Comparison of ENCODE assay signal across 10 cellular contexts in genomic region chr2:38438536-38439225, GRCh38.
A peak's percentile ranks its signal among the peaks of the same experiment; 100 is the strongest.
DNase-seq lines count a peak whose midpoint lies in the region; ATAC-seq, FAIRE-seq and TF ChIP-seq lines count a peak whose summit lies in the region.
"Had no signal": no experiment of that assay in that cellular context is flagged by ENCODE, and none has a peak within 500 bp of the region (broad histone marks: within the 10 kb centered on the region; RNA-seq: fewer than 3 reads in every experiment).

No MANE protein-coding gene starts in this region.

- peak; percentile 63 for ATAC-seq in GM19372 (IDR thresholded peaks at IDR 0.05; ENCODE audit: low read depth, unreplicated experiment)
- ATAC-seq in HG03103 (IDR thresholded peaks at IDR 0.05; ENCODE audit: low read depth, unreplicated experiment): peak; percentile 65
- ATAC-seq in foreskin keratinocyte: peak; percentile 53
- no peak for ATAC-seq in activated CD8-positive, alpha-beta memory T cell treated with anti-CD3 and anti-CD28 coated beads, Interleukin-2, amount 10 ng/mL, durations not matched to agents 7 days and 5 days

- H3K27ac ChIP-seq in foreskin keratinocyte (peak overlapping the region; percentile 53), osteoblast (ENCODE audit: low read depth, low read length) (no peak overlapping the region), brain microvascular endothelial cell (no peak overlapping the region)

- no peak overlapping the region for H2AFZ ChIP-seq in osteoblast (ENCODE audit: low read length)

- peaks cover 25% of the 10 kb centered on the region for H3K27me3 Mint-ChIP-seq in activated CD8-positive, alpha-beta memory T cell treated with anti-CD3 and anti-CD28 coated beads, Interleukin-2, amount 10 ng/mL, durations not matched to agents 7 days and 5 days

- CTCF ChIA-PET in activated CD8-positive, alpha-beta memory T cell treated with anti-CD3 and anti-CD28 coated beads, Interleukin-2, amount 10 ng/mL, durations not matched to agents 7 days and 5 days (lab: Charles Lee): no interaction called here

- peak; percentile 75 for FAIRE-seq in GM12892 (lab: Jason Lieb, UNC)

- H3K4me3 ChIP-seq in osteoblast (ENCODE audit: insufficient read depth, low read length) (no peak overlapping the region), brain microvascular endothelial cell (ENCODE audit: low read depth, low read length) (no peak overlapping the region)

- H3K36me3 ChIP-seq in osteoblast (ENCODE audit: insufficient read depth, low read length): no peaks in the 10 kb centered on the region
- H3K36me3 ChIP-seq in brain microvascular endothelial cell (replicated peaks): no peaks in the 10 kb centered on the region

- no peaks in the 10 kb centered on the region for H3K36me3 Mint-ChIP-seq in activated CD8-positive, alpha-beta memory T cell treated with anti-CD3 and anti-CD28 coated beads, Interleukin-2, amount 10 ng/mL, durations not matched to agents 7 days and 5 days
- H3K36me3 Mint-ChIP-seq: memory B cell had no signal

- H3K4me2 ChIP-seq in osteoblast (ENCODE audit: insufficient read depth, low read length): no peak overlapping the region

- no peak overlapping the region for H3K4me3 Mint-ChIP-seq in activated CD8-positive, alpha-beta memory T cell treated with anti-CD3 and anti-CD28 coated beads, Interleukin-2, amount 10 ng/mL, durations not matched to agents 7 days and 5 days
- H3K4me3 Mint-ChIP-seq: memory B cell had no signal

- H3K4me1 Mint-ChIP-seq in activated CD8-positive, alpha-beta memory T cell treated with anti-CD3 and anti-CD28 coated beads, Interleukin-2, amount 10 ng/mL, durations not matched to agents 7 days and 5 days: peaks cover 10% of the 10 kb centered on the region
- H3K4me1 Mint-ChIP-seq: memory B cell had no signal

- no peaks in the 10 kb centered on the region for H3K9me3 Mint-ChIP-seq in activated CD8-positive, alpha-beta memory T cell treated with anti-CD3 and anti-CD28 coated beads, Interleukin-2, amount 10 ng/mL, durations not matched to agents 7 days and 5 days (ENCODE audit: low read depth)
- H3K9me3 Mint-ChIP-seq: memory B cell had no signal

- no peaks in the 10 kb centered on the region for H3K79me2 ChIP-seq in osteoblast (ENCODE audit: insufficient read depth, low read length)

- no peaks in the 10 kb centered on the region for H4K20me1 ChIP-seq in osteoblast (ENCODE audit: insufficient read depth, low read length)

- peak; percentile 22 for DNase-seq in GM12892 (ENCODE audit: insufficient read length)
- DNase-seq in foreskin keratinocyte: no peak
- DNase-seq in activated CD8-positive, alpha-beta memory T cell treated with anti-CD3 and anti-CD28 coated beads, Interleukin-2, amount 10 ng/mL, durations not matched to agents 7 days and 5 days: no peak
- DNase-seq in osteoblast (ENCODE audit: insufficient read length, low spot score, missing footprints): no peak
- no peak for DNase-seq in brain microvascular endothelial cell
- DNase-seq in NCI-H446 (lab: John Stamatoyannopoulos, UW): no peak
- DNase-seq: NCI-H1417 treated with DMSO at 0.1 percent for 48 hours had no signal

- in situ Hi-C loops in brain microvascular endothelial cell (cut with HindIII; ENCODE audit: low pct_ligation_motif_present, low sequenced_read_pairs): no loop called here

- H3K4me1 ChIP-seq in foreskin keratinocyte: peaks cover 44% of the 10 kb centered on the region
- H3K4me1 ChIP-seq in osteoblast (ENCODE audit: insufficient read depth, low read length): peaks cover 5% of the 10 kb centered on the region

- H3K27me3 ChIP-seq in foreskin keratinocyte (no peaks in the 10 kb centered on the region), osteoblast (ENCODE audit: insufficient read depth, low read length) (peaks cover 54% of the 10 kb centered on the region), brain microvascular endothelial cell (replicated peaks) (peaks cover 14% of the 10 kb centered on the region)

- no peaks in the 10 kb centered on the region for H3K9me3 ChIP-seq in osteoblast (ENCODE audit: low read depth, low read length)

- TF ChIP-seq CTCF in foreskin keratinocyte (conservative IDR thresholded peaks at IDR 0.05) (no peak), osteoblast (IDR thresholded peaks at IDR 0.05; ENCODE audit: extremely low read depth, low read depth, low read length) (no peak), brain microvascular endothelial cell (IDR thresholded peaks at IDR 0.05; ENCODE audit: low read depth, low read length, missing control alignments) (no peak)

- 0 out of 2 replicates have a peak, but pooled peaks have one; percentile 11 for TF ChIP-seq POLR2A in GM12892 (IDR thresholded peaks at IDR 0.05; ENCODE audit: low read depth, low read length)

- no peak overlapping the region for H3K27ac Mint-ChIP-seq in activated CD8-positive, alpha-beta memory T cell treated with anti-CD3 and anti-CD28 coated beads, Interleukin-2, amount 10 ng/mL, durations not matched to agents 7 days and 5 days
- H3K27ac Mint-ChIP-seq: memory B cell had no signal
